In the genomic region with DNA sequence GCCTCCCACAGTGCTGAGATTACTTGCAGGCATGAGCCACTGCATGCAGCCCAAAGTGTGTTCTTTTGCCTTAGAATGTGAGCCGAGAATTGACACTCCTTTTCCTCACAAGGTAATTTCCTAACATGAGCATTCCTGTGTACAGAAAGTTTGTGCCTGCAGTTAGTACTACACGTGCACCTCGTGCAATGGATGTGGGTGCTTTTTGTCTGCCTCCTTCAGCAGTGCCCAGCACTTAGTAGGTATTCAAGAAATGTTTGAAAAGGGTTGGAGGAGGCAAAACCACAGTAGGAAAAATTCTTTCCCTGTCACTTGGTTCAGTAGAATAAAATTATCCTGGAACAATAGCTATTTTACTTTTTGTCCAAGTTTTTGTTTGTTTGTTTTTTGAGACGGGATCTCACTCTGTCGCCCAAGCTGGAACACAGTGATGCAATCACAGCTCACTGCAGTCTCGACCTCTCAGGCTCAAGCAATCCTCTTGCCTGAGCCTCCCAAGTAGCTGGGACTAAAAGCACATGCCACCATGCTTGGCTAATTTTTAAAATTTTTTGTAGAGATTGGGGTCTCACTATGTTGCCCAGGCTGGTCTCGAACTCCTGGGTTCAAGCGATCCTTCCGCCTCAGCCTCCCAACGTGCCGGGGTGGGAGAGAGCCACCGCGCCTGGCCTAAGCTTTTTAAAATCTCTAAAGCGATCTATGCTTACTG, we compare ENCODE assay signal across 9 cellular contexts. TPM values are rescaled to one million over a fixed set of nuclear protein-coding genes. Genes with fewer than 3 reads are reported as not detected.
DNase-seq lines count a peak whose midpoint lies in the region; ATAC-seq, FAIRE-seq and TF ChIP-seq lines count a peak whose summit lies in the region.
"Had no signal": no experiment of that assay in that cellular context is flagged by ENCODE, and none has a peak within 500 bp of the region (broad histone marks: within the 10 kb centered on the region; RNA-seq: fewer than 3 reads in every experiment).

No MANE protein-coding gene starts in this region.

- POLR2A ChIA-PET in AG04450 (lab: Yijun Ruan, JAX) (interaction anchor here (1.2 to 2.1 kb wide), 3 partner anchors 9 to 21 kb away, joined by 3 to 10 read pairs (median 4); partner anchors contain the start of gene MARF1), HEK293 (lab: Yijun Ruan, JAX) (interaction anchor here (0.8 to 2.4 kb wide), 2 partner anchors 9 to 10 kb away, joined by 4 to 11 read pairs; partner anchors contain the start of gene MARF1), GM12878 (lab: Charles Lee) (interaction anchor here (0.6 to 3.5 kb wide), 3 partner anchors 10 to 606 kb away, joined by 3 to 29 read pairs (median 7); partner anchors contain the start of gene MARF1)

- H3K4me1 Mint-ChIP-seq in nephron, result peaks cover 14% of the 10 kb centered on the region

- in situ Hi-C loops in GM12878 (cut with MboI), result no loop called here

- CTCF ChIA-PET in AG04450 (lab: Charles Lee), result interaction anchor here (0.6 to 1.4 kb wide), 4 partner anchors 9 to 820 kb away, joined by 3 to 6 read pairs (median 4); partner anchors contain the start of gene MARF1
- CTCF ChIA-PET in HEK293 (lab: Yijun Ruan, JAX), result interaction anchor here (0.6 to 1.5 kb wide), 3 partner anchors 9 to 161 kb away, joined by 3 to 8 read pairs (median 5); partner anchors contain the start of gene MARF1
- CTCF ChIA-PET in GM12878 (lab: Yijun Ruan, JAX), result interaction anchor here (2.5 kb wide), 1 partner anchor 9 kb away, joined by 14 read pairs; the partner anchor contains the start of gene MARF1

- peak overlapping the region; percentile 97 to 99 (median 99) for H3K4me3 Mint-ChIP-seq in nephron

- no peak for TF ChIP-seq POLR2A in GM12878 (IDR thresholded peaks at IDR 0.05; ENCODE audit: low read depth, low read length)

- H3K36me3 ChIP-seq in HEK293 (ENCODE audit: control insufficient read depth in 2 of 2, insufficient read depth in 1 of 2, low read length in 2 of 2), result peaks cover 3 to 7% of the 10 kb centered on the region in 2 experiments; a peak in 2 of 3 replicates
- H3K36me3 ChIP-seq in GM12878 (ENCODE audit: control insufficient read depth in 2 of 2, insufficient read depth in 2 of 2, low read length in 1 of 2), result peaks cover 0 to 15% of the 10 kb centered on the region in 2 experiments; a peak in 3 of 4 replicates
- peaks cover 32% of the 10 kb centered on the region for H3K36me3 ChIP-seq in MG63
- H3K36me3 ChIP-seq in heart right ventricle, result peaks cover 0 to 24% (median 0%) of the 10 kb centered on the region in 9 donors

- H3K4me1 ChIP-seq in HEK293 (ENCODE audit: control insufficient read depth, insufficient read depth, low read length) (no peaks in the 10 kb centered on the region), GM12878 (ENCODE audit: control insufficient read depth, insufficient read depth, low read length) (peaks cover 20% of the 10 kb centered on the region), heart right ventricle (peaks cover 0 to 51% (median 38%) of the 10 kb centered on the region in 9 donors)

- no peaks in the 10 kb centered on the region for H3K27me3 ChIP-seq in AG04450 (ENCODE audit: control insufficient read depth, insufficient read depth, low read length)
- no peaks in the 10 kb centered on the region for H3K27me3 ChIP-seq in GM12878 (replicated peaks in 1 of 2; ENCODE audit: control insufficient read depth in 2 of 2, insufficient read depth in 2 of 2, low read length in 1 of 2)
- no peaks in the 10 kb centered on the region for H3K27me3 ChIP-seq in MG63
- H3K27me3 ChIP-seq in heart right ventricle, result no peaks in the 10 kb centered on the region

- ATAC-seq in GM12878, result no peak
- no peak for ATAC-seq in heart right ventricle

- BruUV-seq in GM12878 (replicated peaks; lab: Mats Ljungman, UMichigan), result no TSS peak

- RAD21 ChIA-PET in GM12878 (lab: Charles Lee; ENCODE audit: unreplicated experiment), result interaction anchor here (0.6 to 1.2 kb wide), 2 partner anchors 19 to 201 kb away, joined by 3 read pairs; no protein-coding TSS in a partner anchor

- no peaks in the 10 kb centered on the region for H4K20me1 ChIP-seq in GM12878 (ENCODE audit: control insufficient read depth, insufficient read depth)

- no peak for FAIRE-seq in GM12878 (lab: Jason Lieb, UNC)

- peak overlapping the region in 2 of 3 experiments; percentile 18 to 84 for H3K27ac Mint-ChIP-seq in nephron

- WGBS in GM12878 (ENCODE audit: insufficient coverage, insufficient replicate concordance, low lambda C conversion rate, missing lambda C conversion rate), result 91% methylated on average over 14 of the region's 14 CpGs
- WGBS in heart right ventricle, 2 donors, result 85 to 88% methylated on average over 14 of the region's 14 CpGs

- H3K79me2 ChIP-seq in GM12878 (ENCODE audit: control insufficient read depth, insufficient read depth, low read length), result peaks cover 65% of the 10 kb centered on the region

- no peak for TF ChIP-seq EP300 in GM12878 (IDR thresholded peaks at IDR 0.05; ENCODE audit: borderline replicate concordance in 1 of 2, control insufficient read depth in 1 of 2, low read depth in 2 of 2, low read length in 2 of 2)

- SMC1A ChIA-PET in GM12878 (lab: Charles Lee; ENCODE audit: uncharacterized antibody, unreplicated experiment), result interaction anchor here (0.9 to 2.6 kb wide), 6 partner anchors 11 to 43 kb away, joined by 3 to 20 read pairs (median 6); partner anchors contain the start of gene MARF1

- H3K9me3 Mint-ChIP-seq in nephron, result no peaks in the 10 kb centered on the region

- no peak overlapping the region for H2AFZ ChIP-seq in GM12878 (ENCODE audit: control insufficient read depth, low read depth, low read length)

- TF ChIP-seq CTCF in AG04450 (IDR thresholded peaks at IDR 0.05; ENCODE audit: low read depth, low read length) (no peak), HEK293 (tag by site-specific recombination; IDR thresholded peaks at IDR 0.05) (no peak), GM12878 (IDR thresholded peaks at IDR 0.05 in 2 of 3, conservative IDR thresholded peaks at IDR 0.05 in 1 of 3; ENCODE audit: control insufficient read depth in 2 of 3, extremely low read depth in 1 of 3, insufficient read depth in 1 of 3, low read depth in 3 of 3, low read length in 3 of 3) (no peak), nephron (IDR thresholded peaks at IDR 0.05; ENCODE audit: unreplicated experiment in 3 of 3) (no peak), heart right ventricle (IDR thresholded peaks at IDR 0.05) (no peak)

- no peak for TF ChIP-seq RAD21 in GM12878 (IDR thresholded peaks at IDR 0.05; ENCODE audit: insufficient read depth, low read depth, low read length)

- H3K4me2 ChIP-seq in GM12878 (ENCODE audit: control insufficient read depth, insufficient read depth), result peak overlapping the region; percentile 94

- DNase-seq in AG04450 (ENCODE audit: low read depth, low spot score) (no peak), GM12878 (ENCODE audit: low read depth, low spot score) (no peak), MG63 (no peak), HuH-7.5 (ENCODE audit: low spot score) (no peak), NCI-H2196 treated with DMSO at 0.1 percent for 48 hours (lab: John Stamatoyannopoulos, UW; ENCODE audit: unreplicated experiment) (no peak), heart right ventricle (no peak)
- DNase-seq: WERI-Rb-1 had no signal

- H3K36me3 Mint-ChIP-seq in nephron (ENCODE audit: low read depth), result peaks cover 3% of the 10 kb centered on the region

- intact Hi-C loops in GM12878 (cut with micrococcal nuclease; ENCODE audit: unreplicated experiment), result no loop called here
- intact Hi-C loops in heart right ventricle (cut with DNase I), result no loop called here

- H3K27me3 Mint-ChIP-seq in nephron (ENCODE audit: low read depth), result no peaks in the 10 kb centered on the region

- H3K4me3 ChIP-seq in AG04450 (ENCODE audit: low read depth, low read length) (no peak overlapping the region), HEK293 (ENCODE audit: low read depth, low read length) (no peak overlapping the region), GM12878 (peak overlapping the region; percentile 99), MG63 (no peak overlapping the region; the same call in 1 of the 2 replicates), heart right ventricle (no peak overlapping the region)

- H3K27ac ChIP-seq in AG04450 (ENCODE audit: low read depth, low read length), result peak overlapping the region; percentile 12
- H3K27ac ChIP-seq in HEK293 (ENCODE audit: extremely low read depth, low read depth, low read length), result no peak overlapping the region
- H3K27ac ChIP-seq in GM12878 (ENCODE audit: control insufficient read depth, insufficient read depth), result peak overlapping the region; percentile 31
- H3K27ac ChIP-seq in heart right ventricle, result peak overlapping the region in 3 of 10 donors; percentile 37 to 94 (median 43)
- H3K27ac ChIP-seq: WERI-Rb-1 had no signal

- H3K9me3 ChIP-seq in AG04450 (ENCODE audit: control insufficient read depth, insufficient read depth, low read length), result no peaks in the 10 kb centered on the region
- no peaks in the 10 kb centered on the region for H3K9me3 ChIP-seq in HEK293 (ENCODE audit: control insufficient read depth, insufficient read depth, low read depth, low read length)
- H3K9me3 ChIP-seq in GM12878 (replicated peaks; ENCODE audit: control insufficient read depth, insufficient read depth, low read length), result no peaks in the 10 kb centered on the region
- H3K9me3 ChIP-seq in MG63, result no peaks in the 10 kb centered on the region
- no peaks in the 10 kb centered on the region for H3K9me3 ChIP-seq in heart right ventricle

- H3K9ac ChIP-seq in GM12878 (ENCODE audit: control insufficient read depth, insufficient read depth, low read length), result peak overlapping the region; percentile 16

RNA-seq across cellular contexts. Expression of gene NDE1, which starts 2.4 kb away (rescaled TPM):
- polyA plus RNA-seq in AG04450 (2011; rRNA removed), result 28.1 and 29.9 TPM in 2 replicates
- polyA minus RNA-seq in AG04450 (2011; rRNA and poly(A)+ RNA removed), result 24.2 and 26.1 TPM in 2 replicates
- total RNA-seq in GM12878 (2013; cell fraction: nucleolus; rRNA removed), result 114 and 115 TPM in 2 replicates
- 68.4 and 73.1 TPM in 2 replicates for total RNA-seq in GM12878 (2014; rRNA removed)
- 89.0 and 92.8 TPM in 2 replicates for total RNA-seq in GM12878 (2014; rRNA removed; fragmentation: Illumina TruSeq; extraction: Trizol)
- 148 and 156 TPM in 2 replicates for total RNA-seq in GM12878 (2021)
- polyA plus RNA-seq in GM12878 (2011; ENCODE audit: low read depth), result 32.2 TPM
- 47.9 and 51.1 TPM in 2 replicates for polyA plus RNA-seq in GM12878 (2011; rRNA removed)
- 62.1 and 78.8 TPM in 2 replicates for polyA plus RNA-seq in GM12878 (2011; cell fraction: cytosol; rRNA removed)
- 34.2 and 47.9 TPM in 2 replicates for polyA plus RNA-seq in GM12878 (2011; cell fraction: nucleus; rRNA removed)
- polyA plus RNA-seq in GM12878 (2012), result 51.2 and 74.8 TPM in 2 replicates
- polyA plus RNA-seq in GM12878 (2014; fragmentation: Illumina TruSeq; extraction: Trizol), result 105 and 106 TPM in 2 replicates
- 1 to 10 TPM; 5.7 to 7.4 TPM for polyA plus RNA-seq in GM12878 (2014; fragmentation: Nextera tagmentation; extraction: Ambion mirVana)
- 82.8 and 92.7 TPM in 2 replicates for polyA plus RNA-seq in GM12878 (2014; rRNA removed)
- polyA plus RNA-seq in GM12878 (2016; fragmentation: Nextera tagmentation; extraction: Ambion mirVana), result 100 to 1,000 TPM in 1 of 2 experiments, 10 to 100 TPM in 1; 94.6 to 110 TPM
- polyA minus RNA-seq in GM12878 (2011; rRNA and poly(A)+ RNA removed), result 39.5 and 59.3 TPM in 2 replicates
- 40.0 and 49.7 TPM in 2 replicates for polyA minus RNA-seq in GM12878 (2011; cell fraction: cytosol; rRNA and poly(A)+ RNA removed)
- polyA minus RNA-seq in GM12878 (2011; cell fraction: nucleus; rRNA and poly(A)+ RNA removed), result 20.6 and 44.3 TPM in 2 replicates
- 20.1 and 34.4 TPM in 2 replicates for total RNA-seq in MG63 (2014; rRNA removed; shearing (Covaris generic); ENCODE audit: low replicate concordance)
- 10 to 100 TPM; 12.0 to 29.0 (median 20.0) TPM for total RNA-seq in heart right ventricle
- polyA plus RNA-seq in heart right ventricle, result 10 to 100 TPM in 1 of 2 donors, 1 to 10 TPM in 1; 6.0 to 10.7 TPM

RNA-seq across cellular contexts. Expression of gene MARF1, which starts 9.5 kb away (rescaled TPM):
- polyA plus RNA-seq in AG04450 (2011; rRNA removed) (31.6 and 37.4 TPM in 2 replicates), GM12878 (2011; rRNA removed) (21.4 and 24.1 TPM in 2 replicates), GM12878 (2014; fragmentation: Illumina TruSeq; extraction: Trizol) (23.8 and 27.7 TPM in 2 replicates), GM12878 (2014; fragmentation: Nextera tagmentation; extraction: Ambion mirVana) (1 to 10 TPM; 4.5 to 5.9 TPM), GM12878 (2014; rRNA removed) (19.1 and 20.7 TPM in 2 replicates), GM12878 (2016; fragmentation: Nextera tagmentation; extraction: Ambion mirVana) (10 to 100 TPM; 13.4 to 14.3 TPM), heart right ventricle (10 to 100 TPM in 1 of 2 donors, 1 to 10 TPM in 1; 9.6 to 14.9 TPM)
- 33.0 and 34.3 TPM in 2 replicates for polyA minus RNA-seq in AG04450 (2011; rRNA and poly(A)+ RNA removed)
- 164 and 178 TPM in 2 replicates for total RNA-seq in GM12878 (2013; cell fraction: nucleolus; rRNA removed)
- total RNA-seq in GM12878 (2014; rRNA removed) (11.7 and 13.8 TPM in 2 replicates), GM12878 (2014; rRNA removed; fragmentation: Illumina TruSeq; extraction: Trizol) (13.0 and 13.5 TPM in 2 replicates), GM12878 (2021) (40.1 and 41.6 TPM in 2 replicates), heart right ventricle (10 to 100 TPM; 39.1 to 59.1 (median 43.0) TPM)
- 21.0 TPM for polyA plus RNA-seq in GM12878 (2011; ENCODE audit: low read depth)
- 13.3 and 19.5 TPM in 2 replicates for polyA plus RNA-seq in GM12878 (2011; cell fraction: cytosol; rRNA removed)
- polyA plus RNA-seq in GM12878 (2011; cell fraction: nucleus; rRNA removed), result 75.8 and 83.5 TPM in 2 replicates
- 19.9 and 20.7 TPM in 2 replicates for polyA plus RNA-seq in GM12878 (2012)
- 27.6 and 60.3 TPM in 2 replicates for polyA minus RNA-seq in GM12878 (2011; rRNA and poly(A)+ RNA removed)
- polyA minus RNA-seq in GM12878 (2011; cell fraction: cytosol; rRNA and poly(A)+ RNA removed), result 13.4 and 13.9 TPM in 2 replicates
- 34.2 and 47.5 TPM in 2 replicates for polyA minus RNA-seq in GM12878 (2011; cell fraction: nucleus; rRNA and poly(A)+ RNA removed)
- total RNA-seq in MG63 (2014; rRNA removed; shearing (Covaris generic); ENCODE audit: low replicate concordance), result 3.2 and 3.7 TPM in 2 replicates
